8 cellular contexts compared by ENCODE assay signal in the genomic region with DNA sequence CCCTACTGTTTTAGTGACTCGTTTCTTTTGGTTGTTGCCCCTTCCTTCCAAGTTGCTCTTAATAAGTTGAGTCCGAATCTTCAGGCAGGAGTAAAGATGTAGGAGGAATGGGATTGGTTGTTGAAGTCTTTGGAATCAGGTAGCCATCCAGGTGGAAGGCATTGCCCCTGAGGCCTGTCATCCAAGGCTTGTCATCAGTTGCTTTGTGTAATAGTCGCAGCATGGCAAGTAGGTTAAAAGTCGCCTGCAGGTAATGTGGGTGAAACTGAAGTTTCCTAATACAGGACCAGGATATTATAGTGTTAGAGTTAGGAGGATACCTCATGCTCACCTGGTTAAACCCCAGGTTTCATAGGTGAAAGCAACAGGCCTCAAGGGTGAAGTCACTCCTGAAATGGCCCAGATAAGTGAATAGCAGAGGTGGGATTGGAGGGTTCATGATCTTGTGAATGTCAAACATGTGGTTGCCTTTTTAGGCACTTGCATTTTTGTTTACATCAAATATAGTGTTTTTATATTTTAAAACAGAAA. TPM values are rescaled to one million over a fixed set of nuclear protein-coding genes. Genes with fewer than 3 reads are reported as not detected.
DNase-seq lines count a peak whose midpoint lies in the region; ATAC-seq and TF ChIP-seq lines count a peak whose summit lies in the region.

No MANE protein-coding gene starts in this region.

- H3K27me3 Mint-ChIP-seq in activated T-helper 17 cell treated with anti-CD3 and anti-CD28 coated beads, Interleukin-2, amount 50 U/mL, for 72 hours, result peaks cover 13% of the 10 kb centered on the region
- H3K27me3 Mint-ChIP-seq in immature natural killer cell (ENCODE audit: low read depth in 3 of 3), result no peaks in the 10 kb centered on the region
- peaks cover 9% of the 10 kb centered on the region for H3K27me3 Mint-ChIP-seq in stimulated activated memory B cell treated with anti-CD40 and anti-IgM and Interleukin-4, amounts not matched to agents 10 μg/mL and 1 μg/mL and 100 μg/mL, for 72 hours

- H3K27ac Mint-ChIP-seq in activated T-helper 17 cell treated with anti-CD3 and anti-CD28 coated beads, Interleukin-2, amount 50 U/mL, for 72 hours, result peak overlapping the region; percentile 83
- peak overlapping the region; percentile 46 to 87 (median 72) for H3K27ac Mint-ChIP-seq in immature natural killer cell
- H3K27ac Mint-ChIP-seq in stimulated activated memory B cell treated with anti-CD40 and anti-IgM and Interleukin-4, amounts not matched to agents 10 μg/mL and 1 μg/mL and 100 μg/mL, for 72 hours, result peak overlapping the region; percentile 77

- H3K36me3 Mint-ChIP-seq in activated T-helper 17 cell treated with anti-CD3 and anti-CD28 coated beads, Interleukin-2, amount 50 U/mL, for 72 hours (ENCODE audit: low read depth), result no peaks in the 10 kb centered on the region
- H3K36me3 Mint-ChIP-seq in immature natural killer cell, result no peaks in the 10 kb centered on the region
- H3K36me3 Mint-ChIP-seq in stimulated activated memory B cell treated with anti-CD40 and anti-IgM and Interleukin-4, amounts not matched to agents 10 μg/mL and 1 μg/mL and 100 μg/mL, for 72 hours, result no peaks in the 10 kb centered on the region

- no peak for ATAC-seq in activated T-helper 17 cell treated with anti-CD3 and anti-CD28 coated beads, Interleukin-2, amount 50 U/mL, for 72 hours (replicated peaks)
- no peak for ATAC-seq in stimulated activated memory B cell treated with anti-CD40 and anti-IgM and Interleukin-4, amounts not matched to agents 10 μg/mL and 1 μg/mL and 100 μg/mL, for 72 hours
- ATAC-seq in omental fat pad (ENCODE audit: low FRiP score), result no peak

- DNase-seq in HS-5 (ENCODE audit: low read depth) (peak; percentile 0), immature natural killer cell (no peak), AG20443 (ENCODE audit: low spot score) (no peak), dedifferentiated amniotic fluid mesenchymal stem cell (ENCODE audit: extremely low spot score) (no peak), posterior vena cava (ENCODE audit: low spot score) (no peak), omental fat pad (ENCODE audit: low spot score) (no peak)

- no peaks in the 10 kb centered on the region for H3K9me3 Mint-ChIP-seq in activated T-helper 17 cell treated with anti-CD3 and anti-CD28 coated beads, Interleukin-2, amount 50 U/mL, for 72 hours
- H3K9me3 Mint-ChIP-seq in immature natural killer cell, result no peaks in the 10 kb centered on the region
- no peaks in the 10 kb centered on the region for H3K9me3 Mint-ChIP-seq in stimulated activated memory B cell treated with anti-CD40 and anti-IgM and Interleukin-4, amounts not matched to agents 10 μg/mL and 1 μg/mL and 100 μg/mL, for 72 hours

- H3K4me3 Mint-ChIP-seq in activated T-helper 17 cell treated with anti-CD3 and anti-CD28 coated beads, Interleukin-2, amount 50 U/mL, for 72 hours, result peak overlapping the region; percentile 84
- peak overlapping the region; percentile 83 to 88 (median 86) for H3K4me3 Mint-ChIP-seq in immature natural killer cell
- peak overlapping the region; percentile 87 for H3K4me3 Mint-ChIP-seq in stimulated activated memory B cell treated with anti-CD40 and anti-IgM and Interleukin-4, amounts not matched to agents 10 μg/mL and 1 μg/mL and 100 μg/mL, for 72 hours

- intact Hi-C loops in posterior vena cava (cut with DNase I), result no loop called here

- TF ChIP-seq CTCF in omental fat pad (IDR thresholded peaks at IDR 0.05), result no peak

- H3K4me1 Mint-ChIP-seq in activated T-helper 17 cell treated with anti-CD3 and anti-CD28 coated beads, Interleukin-2, amount 50 U/mL, for 72 hours, result peaks cover 11% of the 10 kb centered on the region
- H3K4me1 Mint-ChIP-seq in immature natural killer cell, result peaks cover 23 to 31% of the 10 kb centered on the region in 2 donors
- peaks cover 26% of the 10 kb centered on the region for H3K4me1 Mint-ChIP-seq in stimulated activated memory B cell treated with anti-CD40 and anti-IgM and Interleukin-4, amounts not matched to agents 10 μg/mL and 1 μg/mL and 100 μg/mL, for 72 hours

RNA-seq across cellular contexts. Expression of a gene that starts 0.9 kb away (rescaled TPM):
- 10 to 100 TPM; 12.8 to 14.7 TPM for total RNA-seq in activated T-helper 17 cell treated with anti-CD3 and anti-CD28 coated beads, Interleukin-2, amount 50 U/mL, for 72 hours
- polyA plus RNA-seq in immature natural killer cell, result 10 to 100 TPM in 2 of 3 donors, 1 to 10 TPM in 1; 8.9 to 17.3 (median 11.6) TPM
- 10 to 100 TPM; 10.0 to 12.8 TPM for total RNA-seq in posterior vena cava
- total RNA-seq in omental fat pad, result 10 to 100 TPM; 16.0 to 41.9 (median 25.0) TPM

RNA-seq across cellular contexts. Expression of a gene that starts 29.1 kb away (rescaled TPM):
- total RNA-seq in activated T-helper 17 cell treated with anti-CD3 and anti-CD28 coated beads, Interleukin-2, amount 50 U/mL, for 72 hours, result not detected
- not detected for polyA plus RNA-seq in immature natural killer cell
- total RNA-seq in posterior vena cava (10 to 100 TPM; 11.8 to 15.1 TPM), omental fat pad (100 to 1,000 TPM in 1 of 4 donors, 10 to 100 TPM in 3; 15.1 to 127 (median 43.6) TPM)

Comparison
In these comparisons a context has a peak if more than half of its experiments do, and no peak if none do; other contexts are left out.
1. RNA of a gene that starts 29.1 kb away (total RNA-seq): 15.1 to 127 TPM in omental fat pad and 11.8 to 15.1 TPM in posterior vena cava; not detected in activated T-helper 17 cell treated with anti-CD3 and anti-CD28 coated beads, Interleukin-2, amount 50 U/mL, for 72 hours; every median in the first group is over 10 times any median in the second.
2. Peak in every context shown above with its lines, with median percentiles within 50 percentile points of each other: H3K27ac Mint-ChIP-seq and H3K4me3 Mint-ChIP-seq.